17 cellular contexts compared by ENCODE assay signal in genomic region chr4:40395166-40395900, GRCh38.
DNase-seq lines count a peak whose midpoint lies in the region; ATAC-seq, FAIRE-seq and TF ChIP-seq lines count a peak whose summit lies in the region.
"Had no signal": no experiment of that assay in that cellular context is flagged by ENCODE, and none has a peak within 500 bp of the region (broad histone marks: within the 10 kb centered on the region; RNA-seq: fewer than 3 reads in every experiment).

No MANE protein-coding gene starts in this region.

- peaks cover 25% of the 10 kb centered on the region for H3K4me1 Mint-ChIP-seq in neural crest cell

- H3K9ac ChIP-seq in PC-3 (ENCODE audit: low read length): no peak overlapping the region

- ATAC-seq in A549 (no peak), PC-3 (no peak), GM21423 (IDR thresholded peaks at IDR 0.05; ENCODE audit: unreplicated experiment) (no peak), HG02884 (IDR thresholded peaks at IDR 0.05; ENCODE audit: unreplicated experiment) (no peak)

- intact Hi-C loops in PC-3 (cut with micrococcal nuclease): no loop called here

- no peaks in the 10 kb centered on the region for H4K20me1 ChIP-seq in PC-3 (ENCODE audit: low read length)

- H3F3A ChIP-seq in PC-3 (ENCODE audit: low read length, unreplicated experiment): no peaks in the 10 kb centered on the region

- CTCF ChIA-PET in A549 (lab: Yijun Ruan, JAX) (interaction anchor here (0.6 to 1.4 kb wide), 2 partner anchors 79 to 128 kb away, joined by 3 to 4 read pairs; no protein-coding TSS in a partner anchor), PC-3 (lab: Charles Lee) (no interaction called here)

- H3K36me3 ChIP-seq in PC-3 (ENCODE audit: low read depth, low read length): no peaks in the 10 kb centered on the region
- H3K36me3 ChIP-seq: left ventricle myocardium inferior, prostate gland, uterus had no signal

- H3K4me3 ChIP-seq in A549 (no peak overlapping the region), PC-3 (ENCODE audit: low read length) (no peak overlapping the region)
- H3K4me3 ChIP-seq: left ventricle myocardium inferior, prostate gland, uterus had no signal

- no peaks in the 10 kb centered on the region for H3K27me3 ChIP-seq in PC-3 (ENCODE audit: low read length)
- H3K27me3 ChIP-seq: uterus had no signal

- no peaks in the 10 kb centered on the region for H3K9me3 ChIP-seq in A549
- no peaks in the 10 kb centered on the region for H3K9me3 ChIP-seq in PC-3 (ENCODE audit: low read length)
- H3K9me3 ChIP-seq: left ventricle myocardium inferior, prostate gland, uterus had no signal

- no peaks in the 10 kb centered on the region for H3K9me2 ChIP-seq in PC-3 (replicated peaks; ENCODE audit: low read length)

- no peaks in the 10 kb centered on the region for H3K36me3 Mint-ChIP-seq in neural crest cell (ENCODE audit: low read depth)

- no peaks in the 10 kb centered on the region for H3K79me2 ChIP-seq in PC-3 (ENCODE audit: low read length)

- FAIRE-seq in A549 (lab: Jason Lieb, UNC): no peak
- FAIRE-seq: astrocyte, colon had no signal

- no peaks in the 10 kb centered on the region for H3K27me3 Mint-ChIP-seq in neural crest cell (ENCODE audit: low read depth)

- no peak for TF ChIP-seq EP300 in A549 (IDR thresholded peaks at IDR 0.05)
- no peak for TF ChIP-seq EP300 in Ishikawa (IDR thresholded peaks at IDR 0.05; ENCODE audit: borderline replicate concordance)

- TF ChIP-seq RAD21 in A549 (conservative IDR thresholded peaks at IDR 0.05 in 1 of 2, IDR thresholded peaks at IDR 0.05 in 1 of 2): no peak
- no peak for TF ChIP-seq RAD21 in Ishikawa (IDR thresholded peaks at IDR 0.05; ENCODE audit: low read depth)

- BruUV-seq in PC-3 (replicated peaks; lab: Mats Ljungman, UMichigan): no TSS peak

- H3K4me2 ChIP-seq in A549: peak overlapping the region; percentile 66
- peak overlapping the region; percentile 71; the same call in 1 of the 2 replicates for H3K4me2 ChIP-seq in PC-3 (ENCODE audit: low read length)

- peak overlapping the region; percentile 57; the same call in 1 of the 2 replicates for H2AFZ ChIP-seq in PC-3 (ENCODE audit: low read length)

- 65% methylated on average over 4 of the region's 4 CpGs for WGBS in A549 (ENCODE audit: missing lambda C conversion rate)

- peak overlapping the region; percentile 61 for H3K27ac Mint-ChIP-seq in neural crest cell (ENCODE audit: unreplicated experiment)
- H3K27ac Mint-ChIP-seq: activated naive CD4-positive, alpha-beta T cell treated with anti-CD3 and anti-CD28 coated beads for 36 hours had no signal

- H3K4me1 ChIP-seq in A549 (peaks cover 16% of the 10 kb centered on the region), PC-3 (ENCODE audit: insufficient read depth, low read length) (peaks cover 15% of the 10 kb centered on the region)
- H3K4me1 ChIP-seq: prostate gland, uterus had no signal

- H3K4me3 Mint-ChIP-seq in neural crest cell: no peak overlapping the region
- H3K4me3 Mint-ChIP-seq: activated naive CD4-positive, alpha-beta T cell treated with anti-CD3 and anti-CD28 coated beads for 36 hours; H9 had no signal

- no peak for TF ChIP-seq POLR2A in A549 (IDR thresholded peaks at IDR 0.05; ENCODE audit: low read length)

- no peaks in the 10 kb centered on the region for H3K9me3 Mint-ChIP-seq in neural crest cell
- H3K9me3 Mint-ChIP-seq: activated naive CD4-positive, alpha-beta T cell treated with anti-CD3 and anti-CD28 coated beads for 36 hours; H9 had no signal

- DNase-seq in A549 (ENCODE audit: low read depth in 1 of 2, low spot score in 1 of 2) (no peak), PC-3 (no peak), neural crest cell (ENCODE audit: low read depth, low spot score) (no peak), occipital lobe (lab: John Stamatoyannopoulos, UW) (no peak)
- no peak for DNase-seq in activated CD4-positive, alpha-beta T cell treated with anti-CD3 and anti-CD28 coated beads for 1 hour
- DNase-seq: activated naive CD4-positive, alpha-beta T cell treated with anti-CD3 and anti-CD28 coated beads for 36 hours; H9; NCI-H1694 treated with DMSO at 0.1 percent for 48 hours; stimulated activated naive CD4-positive, alpha-beta T cell treated with Interleukin-2 at 50 U/mL for 16 hours had no signal

- POLR2A ChIA-PET in A549 (lab: Yijun Ruan, JAX) (no interaction called here), PC-3 (lab: Charles Lee; ENCODE audit: unreplicated experiment) (no interaction called here)

- TF ChIP-seq CTCF in A549 (IDR thresholded peaks at IDR 0.05) (no peak), PC-3 (conservative IDR thresholded peaks at IDR 0.05; ENCODE audit: low read depth, low read length) (no peak), neural crest cell (conservative IDR thresholded peaks at IDR 0.05) (no peak)

- peak overlapping the region in 1 of 2 experiments; percentile 71; a peak in 2 of 6 replicates for H3K27ac ChIP-seq in A549
- H3K27ac ChIP-seq in PC-3 (ENCODE audit: low read length): no peak overlapping the region
- H3K27ac ChIP-seq: left ventricle myocardium inferior had no signal

TF ChIP-seq in A549, 52 proteins besides CTCF, POLR2A, EP300 and RAD21:
- no peak for TF ChIP-seq ELK1 (IDR thresholded peaks at IDR 0.05; ENCODE audit: low read depth, low read length)
- TF ChIP-seq FOSL2 (IDR thresholded peaks at IDR 0.05): no peak
- no peak for TF ChIP-seq FOSL2 (CRISPR knock-in tag; IDR thresholded peaks at IDR 0.05)
- no peak for TF ChIP-seq MYC (IDR thresholded peaks at IDR 0.05; ENCODE audit: borderline replicate concordance, low read length)
- no peak for TF ChIP-seq ZNF302 (CRISPR knock-in tag; IDR thresholded peaks at IDR 0.05)
- no peak for TF ChIP-seq NFE2L2 (conservative IDR thresholded peaks at IDR 0.05; ENCODE audit: low read length)
- no peak for TF ChIP-seq SMC3 (IDR thresholded peaks at IDR 0.05)
- TF ChIP-seq RCOR1 (IDR thresholded peaks at IDR 0.05; ENCODE audit: low read depth, low read length): no peak
- TF ChIP-seq FOXS1 (CRISPR knock-in tag; IDR thresholded peaks at IDR 0.05): no peak

TF ChIP-seq in Ishikawa, 13 proteins besides CTCF, POLR2A, EP300 and RAD21:
- no peak for TF ChIP-seq EGR1 (IDR thresholded peaks at IDR 0.05)
- no peak for TF ChIP-seq TEAD4 (IDR thresholded peaks at IDR 0.05)
- 0 out of 2 replicates have a peak, but pooled peaks have one; percentile 14 for TF ChIP-seq ZBTB7A (IDR thresholded peaks at IDR 0.05; ENCODE audit: low read depth)
- TF ChIP-seq REST (IDR thresholded peaks at IDR 0.05; ENCODE audit: low read depth): no peak
TF ChIP-seq in Ishikawa: peak in this region for 1.
